ENCODE assay signal across 12 cellular contexts in the genomic region with DNA sequence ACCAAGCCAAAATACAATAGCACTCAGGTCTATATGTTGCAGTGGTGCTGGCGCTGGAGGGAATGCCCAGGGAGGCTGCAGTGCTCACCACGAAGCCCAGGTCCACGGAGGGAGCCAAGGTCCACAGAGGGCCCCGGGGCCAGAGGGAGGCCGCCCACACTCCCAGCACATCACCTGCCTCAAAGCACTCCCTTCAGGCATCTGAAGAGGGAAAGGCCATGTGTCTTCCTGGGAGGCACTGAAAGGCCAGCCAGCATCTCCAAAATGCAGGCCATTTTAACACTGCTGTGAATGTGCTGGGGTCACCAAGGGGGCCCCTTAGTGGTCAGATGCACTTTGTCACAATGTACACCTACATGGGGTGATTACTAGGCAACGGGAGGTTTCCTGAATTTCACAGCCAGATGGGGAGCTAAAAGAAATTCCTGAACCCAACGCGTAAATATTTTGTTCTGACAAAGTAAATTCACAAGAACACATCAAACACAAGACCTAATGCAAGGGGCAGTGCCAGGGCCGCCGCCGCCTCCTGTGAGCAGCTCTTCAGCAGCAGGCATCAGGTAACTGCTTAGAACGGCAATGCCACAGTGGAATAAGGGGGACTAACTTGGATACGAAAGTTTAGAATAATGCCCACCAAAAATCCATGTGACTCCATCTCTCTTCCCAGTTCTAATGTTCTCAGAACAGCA. TPM values are rescaled to one million over a fixed set of nuclear protein-coding genes. Genes with fewer than 3 reads are reported as not detected.
DNase-seq lines count a peak whose midpoint lies in the region; ATAC-seq and TF ChIP-seq lines count a peak whose summit lies in the region.
"Had no signal": no experiment of that assay in that cellular context is flagged by ENCODE, and none has a peak within 500 bp of the region (broad histone marks: within the 10 kb centered on the region; RNA-seq: fewer than 3 reads in every experiment).

No MANE protein-coding gene starts in this region.

- H3K9ac ChIP-seq in SK-N-MC (ENCODE audit: insufficient read length), result no peak overlapping the region

- H3K4me2 ChIP-seq in hepatocyte, result no peak overlapping the region

- DNase-seq in activated CD4-positive, alpha-beta T cell treated with anti-CD3 and anti-CD28 coated beads for 36 hours, result no peak
- DNase-seq in activated CD4-positive, alpha-beta T cell treated with anti-CD3 and anti-CD28 coated beads, Interleukin-2, amount 50 U/mL, for 4 hours, result no peak
- DNase-seq in SK-N-MC (ENCODE audit: low read depth, low spot score) (no peak), hepatocyte (ENCODE audit: low spot score) (peak; percentile 10), Calu3 (no peak)
- no peak for DNase-seq in stimulated activated naive CD8-positive, alpha-beta T cell treated with anti-CD3 and anti-CD28 coated beads, Interleukin-15, amount 100 ng/mL, for 72 hours
- DNase-seq: DMS 273 treated with DMSO at 0.1 percent for 48 hours, NCI-H2029 treated with DMSO at 0.1 percent for 48 hours had no signal

- H3K4me3 ChIP-seq in SK-N-MC (no peak overlapping the region), hepatocyte (no peak overlapping the region)
- H3K4me3 ChIP-seq: lung, ovary had no signal

- H3K4me3 Mint-ChIP-seq in activated CD4-positive, alpha-beta T cell treated with anti-CD3 and anti-CD28 coated beads for 36 hours, result no peak overlapping the region
- no peak overlapping the region for H3K4me3 Mint-ChIP-seq in stimulated activated naive CD8-positive, alpha-beta T cell treated with anti-CD3 and anti-CD28 coated beads, Interleukin-15, amount 100 ng/mL, for 72 hours
- no peak overlapping the region for H3K4me3 Mint-ChIP-seq in Calu3 (ENCODE audit: low read depth, unreplicated experiment)

- no peaks in the 10 kb centered on the region for H3K27me3 ChIP-seq in hepatocyte
- H3K27me3 ChIP-seq: ovary had no signal

- H3K79me2 ChIP-seq in hepatocyte, result peaks cover 38% of the 10 kb centered on the region

- H3K9me2 ChIP-seq in hepatocyte (replicated peaks; ENCODE audit: insufficient read depth), result no peaks in the 10 kb centered on the region

- intact Hi-C loops in activated CD4-positive, alpha-beta T cell treated with anti-CD3 and anti-CD28 coated beads for 36 hours (cut with DNase I, micrococcal nuclease), result loop anchor here in 1 of 2 experiments (10.0 kb wide), 1 partner anchor 95 kb away; no protein-coding TSS in a partner anchor
- intact Hi-C loops in Calu3 (cut with micrococcal nuclease; ENCODE audit: unreplicated experiment), result no loop called here

- WGBS in hepatocyte (ENCODE audit: low lambda C conversion rate, missing lambda C conversion rate), result 92% methylated on average over 13 of the region's 13 CpGs

- 0 out of 2 replicates have a peak overlapping the region, but pooled peaks have one; percentile 31 for H3K27ac ChIP-seq in SK-N-MC
- H3K27ac ChIP-seq in hepatocyte, result no peak overlapping the region

- H3K9me3 Mint-ChIP-seq in activated CD4-positive, alpha-beta T cell treated with anti-CD3 and anti-CD28 coated beads for 36 hours (ENCODE audit: low read depth), result no peaks in the 10 kb centered on the region
- H3K9me3 Mint-ChIP-seq in stimulated activated naive CD8-positive, alpha-beta T cell treated with anti-CD3 and anti-CD28 coated beads, Interleukin-15, amount 100 ng/mL, for 72 hours, result no peaks in the 10 kb centered on the region
- H3K9me3 Mint-ChIP-seq in Calu3 (ENCODE audit: low read depth, unreplicated experiment), result no peaks in the 10 kb centered on the region

- POLR2A ChIA-PET in activated CD4-positive, alpha-beta T cell treated with anti-CD3 and anti-CD28 coated beads for 36 hours (lab: Charles Lee), result interaction anchor here (0.6 kb wide), 1 partner anchor 1006 kb away, joined by 6 read pairs; no protein-coding TSS in a partner anchor

- CTCF ChIA-PET in activated CD4-positive, alpha-beta T cell treated with anti-CD3 and anti-CD28 coated beads for 36 hours (lab: Charles Lee), result interaction anchor here (1.1 kb wide), 1 partner anchor 10 kb away, joined by 3 read pairs; no protein-coding TSS in a partner anchor
- CTCF ChIA-PET in Calu3 (lab: Charles Lee), result interaction anchor here (0.6 kb wide), 1 partner anchor 215 kb away, joined by 3 read pairs; no protein-coding TSS in a partner anchor

- no peaks in the 10 kb centered on the region for H3K4me1 ChIP-seq in hepatocyte (ENCODE audit: insufficient read depth)

- peaks cover 63% of the 10 kb centered on the region for H4K20me1 ChIP-seq in hepatocyte (ENCODE audit: insufficient read depth, poor library complexity, severe bottlenecking)

- H3K27me3 Mint-ChIP-seq in activated CD4-positive, alpha-beta T cell treated with anti-CD3 and anti-CD28 coated beads for 36 hours, result no peaks in the 10 kb centered on the region
- no peaks in the 10 kb centered on the region for H3K27me3 Mint-ChIP-seq in stimulated activated naive CD8-positive, alpha-beta T cell treated with anti-CD3 and anti-CD28 coated beads, Interleukin-15, amount 100 ng/mL, for 72 hours
- H3K27me3 Mint-ChIP-seq in Calu3 (ENCODE audit: unreplicated experiment), result no peaks in the 10 kb centered on the region

- H3K27ac Mint-ChIP-seq in activated CD4-positive, alpha-beta T cell treated with anti-CD3 and anti-CD28 coated beads for 36 hours, result peak overlapping the region; percentile 6
- H3K27ac Mint-ChIP-seq in stimulated activated naive CD8-positive, alpha-beta T cell treated with anti-CD3 and anti-CD28 coated beads, Interleukin-15, amount 100 ng/mL, for 72 hours, result peak overlapping the region; percentile 33 to 86
- no peak overlapping the region for H3K27ac Mint-ChIP-seq in Calu3 (ENCODE audit: unreplicated experiment)

- TF ChIP-seq CTCF in hepatocyte (IDR thresholded peaks at IDR 0.05; ENCODE audit: poor library complexity) (no peak), Calu3 (IDR thresholded peaks at IDR 0.05; ENCODE audit: unreplicated experiment) (no peak)

- H3K36me3 Mint-ChIP-seq in activated CD4-positive, alpha-beta T cell treated with anti-CD3 and anti-CD28 coated beads for 36 hours (ENCODE audit: low read depth), result peaks cover 20% of the 10 kb centered on the region
- peaks cover 48% of the 10 kb centered on the region for H3K36me3 Mint-ChIP-seq in Calu3 (ENCODE audit: insufficient read depth, unreplicated experiment)

- ATAC-seq in activated CD4-positive, alpha-beta T cell treated with anti-CD3 and anti-CD28 coated beads for 36 hours, result no peak
- ATAC-seq in stimulated activated naive CD8-positive, alpha-beta T cell treated with anti-CD3 and anti-CD28 coated beads, Interleukin-15, amount 100 ng/mL, for 72 hours, result no peak
- ATAC-seq in GM19023 (IDR thresholded peaks at IDR 0.05; ENCODE audit: unreplicated experiment) (no peak), GM21528 (IDR thresholded peaks at IDR 0.05; ENCODE audit: low FRiP score, unreplicated experiment) (no peak)

- no peaks in the 10 kb centered on the region for H3K9me3 ChIP-seq in SK-N-MC (ENCODE audit: low read depth, low read length)
- no peaks in the 10 kb centered on the region for H3K9me3 ChIP-seq in hepatocyte (ENCODE audit: low read depth)
- H3K9me3 ChIP-seq: ovary had no signal

- peaks cover 48% of the 10 kb centered on the region for H3K36me3 ChIP-seq in SK-N-MC (ENCODE audit: insufficient read depth, low read length)
- no peaks in the 10 kb centered on the region for H3K36me3 ChIP-seq in hepatocyte (replicated peaks; ENCODE audit: insufficient read depth, low read depth)
- H3K36me3 ChIP-seq: ovary had no signal

- BruUV-seq in Calu3 (replicated peaks; lab: Mats Ljungman, UMichigan), result no TSS peak

- H3K4me1 Mint-ChIP-seq in activated CD4-positive, alpha-beta T cell treated with anti-CD3 and anti-CD28 coated beads for 36 hours, result peaks cover 14% of the 10 kb centered on the region
- H3K4me1 Mint-ChIP-seq in stimulated activated naive CD8-positive, alpha-beta T cell treated with anti-CD3 and anti-CD28 coated beads, Interleukin-15, amount 100 ng/mL, for 72 hours, result peaks cover 74% of the 10 kb centered on the region
- no peaks in the 10 kb centered on the region for H3K4me1 Mint-ChIP-seq in Calu3 (ENCODE audit: low read depth, unreplicated experiment)

- no peak overlapping the region for H2AFZ ChIP-seq in hepatocyte

RNA-seq across cellular contexts. Expression of a gene that starts 42.8 kb away (rescaled TPM):
- 100 to 1,000 TPM; 148 to 173 TPM for total RNA-seq in activated CD4-positive, alpha-beta T cell treated with anti-CD3 and anti-CD28 coated beads for 36 hours
- total RNA-seq in hepatocyte (142 and 157 TPM in 2 replicates), Calu3 (2022) (147 and 150 TPM in 2 replicates)
- polyA plus RNA-seq in hepatocyte, result 84.0 and 84.9 TPM in 2 replicates
